10 cellular contexts compared by ENCODE assay signal in the genomic region with DNA sequence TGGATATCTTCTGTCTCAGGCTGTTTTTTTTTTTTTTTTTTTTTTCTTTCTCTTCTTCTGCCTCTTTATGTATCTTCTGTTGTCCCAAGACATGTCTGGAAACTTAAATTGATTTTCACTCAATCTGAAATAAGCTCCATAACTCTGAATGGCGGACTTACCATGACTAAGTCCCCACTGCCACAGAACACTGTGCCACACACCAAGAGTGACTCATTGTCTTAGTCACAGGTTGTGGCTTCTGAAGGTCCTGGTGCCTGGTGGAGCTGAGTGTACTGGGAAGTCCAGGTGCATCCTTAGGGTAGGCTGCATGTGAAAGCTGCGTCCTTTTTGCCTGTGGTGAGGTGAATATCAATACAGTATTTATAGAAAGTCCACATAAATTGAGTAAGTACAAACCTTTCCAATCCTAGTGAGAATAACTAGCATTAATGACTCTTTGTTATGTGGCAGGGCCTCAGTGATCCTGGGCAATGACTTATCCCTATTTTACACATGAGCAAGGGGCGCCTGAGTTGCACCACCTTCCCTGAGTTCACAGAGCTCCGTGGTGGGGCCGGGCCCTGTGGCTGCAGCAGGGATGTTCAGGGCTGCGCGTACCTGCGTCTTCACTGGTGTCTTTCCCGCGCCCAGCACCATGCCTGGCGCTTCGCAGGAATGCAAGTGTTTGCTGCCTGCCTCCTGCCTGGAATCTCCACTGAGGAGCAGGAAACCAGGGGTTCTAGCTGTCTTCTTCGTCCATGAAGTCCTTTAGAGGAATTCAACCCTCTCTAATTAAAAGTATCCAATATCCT. TPM values are rescaled to one million over a fixed set of nuclear protein-coding genes. Genes with fewer than 3 reads are reported as not detected.
DNase-seq lines count a peak whose midpoint lies in the region; ATAC-seq and TF ChIP-seq lines count a peak whose summit lies in the region.
"Had no signal": no experiment of that assay in that cellular context is flagged by ENCODE, and none has a peak within 500 bp of the region (broad histone marks: within the 10 kb centered on the region; RNA-seq: fewer than 3 reads in every experiment).

No MANE protein-coding gene starts in this region.

- intact Hi-C loops in MCF 10A (cut with micrococcal nuclease) (no loop called here), breast epithelium (cut with DNase I; ENCODE audit: low total_unique reads) (no loop called here), left lung (cut with DNase I) (no loop called here)

- no peak overlapping the region for H3K4me3 Mint-ChIP-seq in MCF 10A (ENCODE audit: unreplicated experiment)
- H3K4me3 Mint-ChIP-seq in activated CD4-positive, alpha-beta T cell treated with anti-CD3 and anti-CD28 coated beads, Interleukin-2, amount 10 ng/mL, durations not matched to agents 7 days and 5 days, result no peak overlapping the region
- H3K4me3 Mint-ChIP-seq: CD8-positive, alpha-beta T cell had no signal

- no peaks in the 10 kb centered on the region for H3K27me3 Mint-ChIP-seq in MCF 10A (ENCODE audit: insufficient read depth, unreplicated experiment)
- peaks cover 2% of the 10 kb centered on the region for H3K27me3 Mint-ChIP-seq in activated CD4-positive, alpha-beta T cell treated with anti-CD3 and anti-CD28 coated beads, Interleukin-2, amount 10 ng/mL, durations not matched to agents 7 days and 5 days

- no peak for ATAC-seq in GM21447 (IDR thresholded peaks at IDR 0.05; ENCODE audit: unreplicated experiment)
- ATAC-seq in HG03095 (IDR thresholded peaks at IDR 0.05; ENCODE audit: unreplicated experiment), result no peak
- no peak for ATAC-seq in left lung
- ATAC-seq: CD8-positive, alpha-beta T cell; right cardiac atrium had no signal

- no peak overlapping the region for H3K27ac Mint-ChIP-seq in MCF 10A (ENCODE audit: low read depth, unreplicated experiment)
- H3K27ac Mint-ChIP-seq in activated CD4-positive, alpha-beta T cell treated with anti-CD3 and anti-CD28 coated beads, Interleukin-2, amount 10 ng/mL, durations not matched to agents 7 days and 5 days, result no peak overlapping the region
- H3K27ac Mint-ChIP-seq: CD8-positive, alpha-beta T cell had no signal

- H3K9me3 Mint-ChIP-seq in MCF 10A (ENCODE audit: unreplicated experiment), result no peaks in the 10 kb centered on the region
- H3K9me3 Mint-ChIP-seq in activated CD4-positive, alpha-beta T cell treated with anti-CD3 and anti-CD28 coated beads, Interleukin-2, amount 10 ng/mL, durations not matched to agents 7 days and 5 days, result no peaks in the 10 kb centered on the region
- H3K9me3 Mint-ChIP-seq: CD8-positive, alpha-beta T cell had no signal

- no peak for TF ChIP-seq CTCF in MCF 10A (IDR thresholded peaks at IDR 0.05; ENCODE audit: unreplicated experiment)
- TF ChIP-seq CTCF in breast epithelium (IDR thresholded peaks at IDR 0.05), result no peak
- TF ChIP-seq CTCF in left lung (IDR thresholded peaks at IDR 0.05), result no peak

- H3K4me1 ChIP-seq in breast epithelium (no peaks in the 10 kb centered on the region), left lung (peaks cover 11 to 21% of the 10 kb centered on the region in 2 donors)

- peak; percentile 83 for DNase-seq in MCF 10A (ENCODE audit: unreplicated experiment)
- no peak for DNase-seq in breast epithelium (ENCODE audit: low spot score in 2 of 2)
- peak; percentile 21 for DNase-seq in activated CD4-positive, alpha-beta T cell treated with anti-CD3 and anti-CD28 coated beads, Interleukin-2, amount 10 ng/mL, durations not matched to agents 7 days and 5 days
- peak; percentile 44 for DNase-seq in fibroblast of peridontal ligament (ENCODE audit: extremely low read depth)
- DNase-seq in stromal cell of bone marrow (ENCODE audit: low read depth), result peak; percentile 51
- no peak for DNase-seq in left lung
- DNase-seq: right cardiac atrium had no signal

- H3K27ac ChIP-seq in breast epithelium (no peak overlapping the region), left lung (no peak overlapping the region)

- H3K9me3 ChIP-seq in breast epithelium (no peaks in the 10 kb centered on the region), left lung (no peaks in the 10 kb centered on the region)

- CTCF ChIA-PET in MCF 10A (lab: Yijun Ruan, JAX), result interaction anchor here (0.7 to 2.5 kb wide), 6 partner anchors 9 to 112 kb away, joined by 3 to 7 read pairs (median 4); no protein-coding TSS in a partner anchor
- CTCF ChIA-PET in activated CD4-positive, alpha-beta T cell treated with anti-CD3 and anti-CD28 coated beads, Interleukin-2, amount 10 ng/mL, durations not matched to agents 7 days and 5 days (lab: Charles Lee), result interaction anchor here (0.6 to 2.3 kb wide), 3 partner anchors 12 to 143 kb away, joined by 3 to 7 read pairs (median 7); no protein-coding TSS in a partner anchor

- H3K27me3 ChIP-seq in breast epithelium (no peaks in the 10 kb centered on the region), left lung (peaks cover 0 to 33% of the 10 kb centered on the region in 2 donors)

- H3K4me1 Mint-ChIP-seq in MCF 10A (ENCODE audit: insufficient read depth, unreplicated experiment), result peaks cover 38% of the 10 kb centered on the region
- peaks cover 56% of the 10 kb centered on the region for H3K4me1 Mint-ChIP-seq in activated CD4-positive, alpha-beta T cell treated with anti-CD3 and anti-CD28 coated beads, Interleukin-2, amount 10 ng/mL, durations not matched to agents 7 days and 5 days

- TF ChIP-seq POLR2A in breast epithelium (IDR thresholded peaks at IDR 0.05), result no peak

- peaks cover 37% of the 10 kb centered on the region for H3K36me3 Mint-ChIP-seq in MCF 10A (ENCODE audit: insufficient read depth, unreplicated experiment)
- H3K36me3 Mint-ChIP-seq in activated CD4-positive, alpha-beta T cell treated with anti-CD3 and anti-CD28 coated beads, Interleukin-2, amount 10 ng/mL, durations not matched to agents 7 days and 5 days (ENCODE audit: low read depth), result peaks cover 36% of the 10 kb centered on the region

- no TSS peak for BruUV-seq in MCF 10A (replicated peaks; lab: Mats Ljungman, UMichigan)

- H3K36me3 ChIP-seq in breast epithelium (no peaks in the 10 kb centered on the region), left lung (no peaks in the 10 kb centered on the region)

- POLR2A ChIA-PET in MCF 10A (lab: Yijun Ruan, JAX), result interaction anchor here (0.8 to 6.3 kb wide), 8 partner anchors 20 to 101 kb away, joined by 3 to 86 read pairs (median 7); a partner anchor contains a TSS
- POLR2A ChIA-PET in activated CD4-positive, alpha-beta T cell treated with anti-CD3 and anti-CD28 coated beads, Interleukin-2, amount 10 ng/mL, durations not matched to agents 7 days and 5 days (lab: Charles Lee), result no interaction called here

- H3K4me3 ChIP-seq in breast epithelium (no peak overlapping the region), left lung (no peak overlapping the region)

RNA-seq across cellular contexts. Expression of a gene that starts 4.3 kb away (rescaled TPM):
- total RNA-seq in MCF 10A (2022), result 164 and 186 TPM in 2 replicates
- total RNA-seq in breast epithelium, result 10 to 100 TPM; 16.0 to 37.0 (median 32.9) TPM
- 100 to 1,000 TPM; 173 to 178 TPM for total RNA-seq in activated CD4-positive, alpha-beta T cell treated with anti-CD3 and anti-CD28 coated beads, Interleukin-2, amount 10 ng/mL, durations not matched to agents 7 days and 5 days
- total RNA-seq in left lung, result 10 to 100 TPM; 44.9 to 70.0 TPM

Comparison
In these comparisons a context has a peak if more than half of its experiments do, and no peak if none do; other contexts are left out.
1. DNase-seq: peak in MCF 10A (single experiment), activated CD4-positive, alpha-beta T cell treated with anti-CD3 and anti-CD28 coated beads, Interleukin-2, amount 10 ng/mL, durations not matched to agents 7 days and 5 days (single experiment), fibroblast of peridontal ligament (single experiment) and stromal cell of bone marrow (single experiment); none in breast epithelium (0 of 2) and left lung (0 of 2).